In genomic region chr15:91897585-91898372, GRCh38 we compare ENCODE assay signal across 16 cellular contexts. TPM values are rescaled to one million over a fixed set of nuclear protein-coding genes. Genes with fewer than 3 reads are reported as not detected.
DNase-seq lines count a peak whose midpoint lies in the region; ATAC-seq and TF ChIP-seq lines count a peak whose summit lies in the region.
"Had no signal": no experiment of that assay in that cellular context is flagged by ENCODE, and none has a peak within 500 bp of the region (broad histone marks: within the 10 kb centered on the region; RNA-seq: fewer than 3 reads in every experiment).

No MANE protein-coding gene starts in this region.

- H4K20me1 ChIP-seq in GM23338 (replicated peaks; ENCODE audit: insufficient read depth): peaks cover 3% of the 10 kb centered on the region; the same call in 1 of the 2 replicates
- H4K20me1 ChIP-seq: BLaER1 treated with 17β-estradiol and CSF1 and Interleukin-3, amounts not matched to agents 10 nM and 100 nM had no signal

- H3K9me3 Mint-ChIP-seq in GM23338: no peaks in the 10 kb centered on the region

- no peaks in the 10 kb centered on the region for H3K36me3 ChIP-seq in GM23338 (ENCODE audit: insufficient read depth)
- no peaks in the 10 kb centered on the region for H3K36me3 ChIP-seq in heart right ventricle

- no peaks in the 10 kb centered on the region for H3K36me3 Mint-ChIP-seq in GM23338 (ENCODE audit: low read depth)

- no peak overlapping the region for H3K4me3 Mint-ChIP-seq in GM23338

- 0 out of 2 replicates have a peak overlapping the region, but pooled peaks have one; percentile 4 for H3K27ac Mint-ChIP-seq in GM23338

- H3K4me3 ChIP-seq in GM23338 (no peak overlapping the region), heart right ventricle (no peak overlapping the region)
- H3K4me3 ChIP-seq: BLaER1 treated with 17β-estradiol and CSF1 and Interleukin-3, amounts not matched to agents 10 nM and 100 nM; K562 had no signal

- peaks cover 38% of the 10 kb centered on the region for H3K4me1 Mint-ChIP-seq in GM23338

- DNase-seq in GM23338 (ENCODE audit: low spot score): no peak
- no peak for DNase-seq in heart right ventricle
- DNase-seq in pons (ENCODE audit: low spot score): peak; percentile 84
- DNase-seq in inferior parietal cortex (ENCODE audit: extremely low spot score): no peak
- no peak for DNase-seq in GM03348 (ENCODE audit: low spot score)
- no peak for DNase-seq in cerebellar cortex (ENCODE audit: low spot score)
- DNase-seq: DMS79 treated with DMSO at 0.1 percent for 48 hours, NCI-H187, NCI-H446, NCI-H69, OCI-M1 had no signal

- H3F3A ChIP-seq in GM23338 (replicated peaks; ENCODE audit: low read depth): no peaks in the 10 kb centered on the region

- 46 to 62% methylated on average over 14 of the region's 14 CpGs for WGBS in heart right ventricle, 2 donors

- no peaks in the 10 kb centered on the region for H3K27me3 Mint-ChIP-seq in GM23338 (ENCODE audit: insufficient read depth, low read depth, poor library complexity)

- H3K4me1 ChIP-seq in GM23338 (ENCODE audit: insufficient read depth) (peaks cover 42% of the 10 kb centered on the region), heart right ventricle (peaks cover 3 to 56% (median 31%) of the 10 kb centered on the region in 9 donors)

- H3K79me2 ChIP-seq in GM23338 (replicated peaks; ENCODE audit: insufficient read depth): peaks cover 36% of the 10 kb centered on the region

- H3K9me3 ChIP-seq in heart right ventricle: peaks cover 0 to 26% (median 14%) of the 10 kb centered on the region in 11 donors

- H3K4me2 ChIP-seq in GM23338: no peak overlapping the region
- H3K4me2 ChIP-seq: BLaER1 treated with 17β-estradiol and CSF1 and Interleukin-3, amounts not matched to agents 10 nM and 100 nM had no signal

- no peak overlapping the region for H3K27ac ChIP-seq in GM23338 (ENCODE audit: low read depth)
- H3K27ac ChIP-seq in cingulate gyrus (ENCODE audit: low read depth, low read length): peak overlapping the region; percentile 12
- peak overlapping the region in 8 of 10 donors; percentile 17 to 61 (median 35) for H3K27ac ChIP-seq in heart right ventricle
- H3K27ac ChIP-seq: BLaER1 treated with 17β-estradiol and CSF1 and Interleukin-3, amounts not matched to agents 10 nM and 100 nM had no signal

- no peak overlapping the region for H2AFZ ChIP-seq in GM23338

- no peaks in the 10 kb centered on the region for H3K27me3 ChIP-seq in GM23338 (ENCODE audit: insufficient read depth)
- no peaks in the 10 kb centered on the region for H3K27me3 ChIP-seq in heart right ventricle
- H3K27me3 ChIP-seq: BLaER1 treated with 17β-estradiol and CSF1 and Interleukin-3, amounts not matched to agents 10 nM and 100 nM had no signal

- intact Hi-C loops in heart right ventricle (cut with DNase I): no loop called here

- TF ChIP-seq CTCF in GM23338 (conservative IDR thresholded peaks at IDR 0.05; ENCODE audit: low read depth in 2 of 2) (no peak), heart right ventricle (IDR thresholded peaks at IDR 0.05) (no peak)

- ATAC-seq in GM23338: no peak
- ATAC-seq in heart right ventricle: peak in 7 of 8 donors; percentile 58 to 97 (median 85)
- ATAC-seq in HG03039 (IDR thresholded peaks at IDR 0.05; ENCODE audit: unreplicated experiment): no peak
- ATAC-seq: K562 had no signal

- H3K9me2 ChIP-seq in GM23338 (ENCODE audit: insufficient read depth): no peaks in the 10 kb centered on the region

TF ChIP-seq in GM23338, 12 proteins besides CTCF, POLR2A, EP300 and RAD21 (continues in another document):
- TF ChIP-seq ZNF114 (CRISPR knock-in tag; IDR thresholded peaks at IDR 0.05) (no peak), REST (IDR thresholded peaks at IDR 0.05; ENCODE audit: unreplicated experiment) (no peak), POLR2AphosphoS5 (IDR thresholded peaks at IDR 0.05; ENCODE audit: low read depth) (no peak), NANOG (IDR thresholded peaks at IDR 0.05; ENCODE audit: borderline replicate concordance) (no peak), ZNF462 (CRISPR knock-in tag; IDR thresholded peaks at IDR 0.05) (no peak), EZH2phosphoT487 (IDR thresholded peaks at IDR 0.05; ENCODE audit: unreplicated experiment) (no peak), STAT1 (IDR thresholded peaks at IDR 0.05; ENCODE audit: unreplicated experiment) (no peak), JUNB (IDR thresholded peaks at IDR 0.05; ENCODE audit: unreplicated experiment) (no peak)

RNA-seq across cellular contexts. Expression of gene SLCO3A1, which starts 44.3 kb away (rescaled TPM):
- total RNA-seq in GM23338 (2014; rRNA removed; shearing (Covaris generic)): 9.4 and 11.5 TPM in 2 replicates
- polyA plus RNA-seq in GM23338 (2016; fragmentation: Nextera tagmentation; extraction: Ambion mirVana) (7.3 and 10.7 TPM in 2 replicates), heart right ventricle (10 to 100 TPM; 37.8 to 40.6 TPM)
- 10 to 100 TPM; 33.9 to 57.2 (median 46.9) TPM for total RNA-seq in heart right ventricle
- total RNA-seq: G401 had no signal

Comparison
In these comparisons a context has a peak if more than half of its experiments do, and no peak if none do; other contexts are left out.
1. ATAC-seq: peak in heart right ventricle (7 of 8); none in GM23338 (single experiment) and HG03039 (single experiment).